1 cellular context compared by ENCODE assay signal in the genomic region with DNA sequence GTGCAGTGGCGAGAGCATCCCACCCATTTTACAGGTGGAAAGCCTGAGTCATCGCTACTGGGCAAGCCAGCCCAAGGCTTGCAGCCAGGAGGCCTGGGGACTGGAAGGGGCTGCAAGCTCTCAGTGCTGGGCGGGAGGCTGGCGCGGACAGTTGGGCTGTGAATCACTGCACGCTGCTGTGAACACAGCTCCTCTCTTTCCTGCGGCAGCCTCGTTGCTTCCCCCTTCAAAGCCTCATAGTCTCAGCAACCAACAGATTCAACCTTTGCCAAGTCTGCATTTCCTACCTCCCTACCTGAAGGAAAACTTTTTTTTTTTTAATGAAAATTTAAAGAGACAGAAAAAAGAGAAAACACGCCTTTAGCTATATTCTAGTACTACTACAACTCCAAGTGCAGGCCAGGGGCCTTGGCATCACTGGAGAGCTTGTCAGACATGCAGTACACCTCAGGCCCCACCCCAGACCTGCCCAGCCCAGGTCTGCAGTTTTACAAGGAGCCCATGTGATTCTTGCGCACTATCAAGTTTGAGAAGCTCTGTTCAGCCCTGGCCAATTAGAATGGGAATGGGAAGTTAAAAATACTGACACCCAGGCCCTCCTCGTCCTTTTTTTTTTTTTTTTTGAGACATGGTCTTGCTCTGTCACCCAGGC.
TF ChIP-seq lines count a peak whose summit lies in the region.

No MANE protein-coding gene starts in this region.

TF ChIP-seq in SK-N-SH, 30 proteins besides CTCF, POLR2A, EP300 and RAD21 (continued from another document):
- TF ChIP-seq USF1 (IDR thresholded peaks at IDR 0.05; ENCODE audit: borderline replicate concordance, low read depth), result peak; percentile 48; the same call in 1 of the 2 replicates
- TF ChIP-seq TAF1 (IDR thresholded peaks at IDR 0.05; ENCODE audit: borderline replicate concordance, low read depth, low read length), result no peak
- 0 out of 2 replicates have a peak, but pooled peaks have one; percentile 44 for TF ChIP-seq REST (IDR thresholded peaks at IDR 0.05; ENCODE audit: low read depth, low read length)
- TF ChIP-seq TEAD4 (IDR thresholded peaks at IDR 0.05; ENCODE audit: borderline replicate concordance, insufficient read depth), result 0 out of 2 replicates have a peak, but pooled peaks have one; percentile 36
- TF ChIP-seq ELF1 (IDR thresholded peaks at IDR 0.05), result no peak
- no peak for TF ChIP-seq SMC3 (IDR thresholded peaks at IDR 0.05; ENCODE audit: low read depth, low read length)
- TF ChIP-seq GABPA (IDR thresholded peaks at IDR 0.05; ENCODE audit: low read depth), result no peak
- TF ChIP-seq, protein P1, sequence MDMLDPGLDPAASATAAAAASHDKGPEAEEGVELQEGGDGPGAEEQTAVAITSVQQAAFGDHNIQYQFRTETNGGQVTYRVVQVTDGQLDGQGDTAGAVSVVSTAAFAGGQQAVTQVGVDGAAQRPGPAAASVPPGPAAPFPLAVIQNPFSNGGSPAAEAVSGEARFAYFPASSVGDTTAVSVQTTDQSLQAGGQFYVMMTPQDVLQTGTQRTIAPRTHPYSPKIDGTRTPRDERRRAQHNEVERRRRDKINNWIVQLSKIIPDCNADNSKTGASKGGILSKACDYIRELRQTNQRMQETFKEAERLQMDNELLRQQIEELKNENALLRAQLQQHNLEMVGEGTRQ (IDR thresholded peaks at IDR 0.05; ENCODE audit: borderline replicate concordance, low read depth, low read length), result no peak
- TF ChIP-seq, protein P2, sequence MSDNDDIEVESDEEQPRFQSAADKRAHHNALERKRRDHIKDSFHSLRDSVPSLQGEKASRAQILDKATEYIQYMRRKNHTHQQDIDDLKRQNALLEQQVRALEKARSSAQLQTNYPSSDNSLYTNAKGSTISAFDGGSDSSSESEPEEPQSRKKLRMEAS (IDR thresholded peaks at IDR 0.05; ENCODE audit: low read depth), result peak; percentile 87
- TF ChIP-seq RCOR1 (IDR thresholded peaks at IDR 0.05; ENCODE audit: low read length), result no peak
- no peak for TF ChIP-seq NRF1 (IDR thresholded peaks at IDR 0.05; ENCODE audit: low read depth, low read length)
- no peak for TF ChIP-seq MXI1 (IDR thresholded peaks at IDR 0.05; ENCODE audit: low read depth, low read length)
- no peak for TF ChIP-seq FOXJ3 (CRISPR knock-in tag; IDR thresholded peaks at IDR 0.05)
- peak; percentile 79 for TF ChIP-seq TCF12 (IDR thresholded peaks at IDR 0.05)
- TF ChIP-seq RXRA (IDR thresholded peaks at IDR 0.05; ENCODE audit: borderline replicate concordance, low read depth), result no peak
- TF ChIP-seq ZBTB33 (IDR thresholded peaks at IDR 0.05; ENCODE audit: borderline replicate concordance, low read depth), result no peak
- TF ChIP-seq SIN3A (IDR thresholded peaks at IDR 0.05; ENCODE audit: borderline replicate concordance, low read depth, low read length), result no peak
- TF ChIP-seq GATA2 (CRISPR knock-in tag; IDR thresholded peaks at IDR 0.05), result no peak
- peak; percentile 67; the same call in 1 of the 2 replicates for TF ChIP-seq FOSL2 (IDR thresholded peaks at IDR 0.05; ENCODE audit: borderline replicate concordance, low read depth)
- peak; percentile 77 for TF ChIP-seq JUND (IDR thresholded peaks at IDR 0.05)
- TF ChIP-seq MEF2A (IDR thresholded peaks at IDR 0.05; ENCODE audit: borderline replicate concordance, low read depth), result no peak
- no peak for TF ChIP-seq FOXM1 (IDR thresholded peaks at IDR 0.05; ENCODE audit: low read depth)
TF ChIP-seq in SK-N-SH: peak in this region for 10.
